In the genomic region with DNA sequence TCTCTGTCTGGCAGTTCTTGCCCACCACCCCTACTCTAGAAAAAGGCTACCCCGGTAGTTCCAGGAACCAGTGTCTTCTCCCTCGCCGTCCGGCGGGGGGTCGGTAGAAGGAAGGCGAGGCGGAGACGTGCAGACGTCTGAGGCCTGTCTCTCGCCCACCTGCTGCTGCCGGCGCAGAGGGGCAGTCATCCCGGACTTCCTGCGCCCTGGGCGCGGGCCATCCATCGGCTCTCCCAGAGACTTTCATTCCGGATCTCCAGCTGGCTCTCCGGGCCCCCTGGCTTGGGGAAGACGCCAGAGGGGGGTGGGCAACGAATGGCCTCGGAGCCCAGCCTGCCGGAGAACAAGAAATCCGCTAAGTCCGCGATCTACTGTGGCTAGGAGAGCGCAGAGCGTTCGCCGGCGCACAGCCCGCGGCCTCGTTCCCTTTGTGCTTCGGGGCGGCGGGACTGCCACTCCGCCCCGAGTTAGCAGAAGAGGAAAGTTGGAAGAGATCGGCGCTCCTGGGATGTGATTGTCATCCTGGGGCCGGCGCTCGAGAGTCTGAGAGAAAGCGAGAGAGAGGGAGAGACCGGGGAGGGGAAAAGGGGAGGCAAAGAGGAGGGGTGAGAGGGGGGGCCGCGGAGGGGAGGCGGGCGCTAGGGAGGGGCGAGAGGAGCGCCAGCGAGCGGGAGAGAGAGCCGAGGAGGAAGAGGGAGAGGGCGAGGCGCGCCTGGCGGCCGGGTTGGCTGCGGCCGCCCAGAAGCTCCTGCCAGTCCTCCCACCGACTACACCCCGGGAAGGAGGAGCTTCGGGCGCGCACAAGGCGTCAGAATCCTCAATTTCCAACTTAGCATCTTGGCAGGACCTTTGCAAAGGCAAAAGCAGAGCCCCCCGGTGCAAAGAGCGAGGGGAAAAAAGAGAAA, we compare ENCODE assay signal across 8 cellular contexts. TPM values are rescaled to one million over a fixed set of nuclear protein-coding genes. Genes with fewer than 3 reads are reported as not detected.
A peak's percentile ranks its signal among the peaks of the same experiment; 100 is the strongest.
DNase-seq lines count a peak whose midpoint lies in the region; ATAC-seq and TF ChIP-seq lines count a peak whose summit lies in the region.

A gene (plus strand): TSS at position 832 of the 905 bp plus-strand sequence. CDS start 334 bp downstream, outside the sequence.

- H3K27ac ChIP-seq in HL-60 (replicated peaks) (peak within 1 kb of the TSS; percentile 86), upper lobe of right lung (peak within 1 kb of the TSS; percentile 89)

- peak within 1 kb of the TSS; percentile 90 for H3K4me3 Mint-ChIP-seq in natural killer cell

- H3K36me3 Mint-ChIP-seq in natural killer cell = peaks cover 14% of the 10 kb centered on the region

- no peaks in the 10 kb centered on the region for H3K36me3 ChIP-seq in upper lobe of right lung

- peaks cover 23 to 37% of the 10 kb centered on the region in 2 donors for H3K4me1 Mint-ChIP-seq in natural killer cell

- intact Hi-C loops in natural killer cell (cut with micrococcal nuclease) (no loop called here), upper lobe of right lung (cut with DNase I) (no loop called here)

- peaks cover 14% of the 10 kb centered on the region for H3K4me1 ChIP-seq in upper lobe of right lung

- peak within 1 kb of the TSS; percentile 47 to 81 for H3K27ac Mint-ChIP-seq in natural killer cell

- no peaks in the 10 kb centered on the region for H3K9me3 ChIP-seq in upper lobe of right lung

- DNase-seq in DMS 273 (lab: John Stamatoyannopoulos, UW; ENCODE audit: unreplicated experiment) (peak; percentile 98), HL-60 (ENCODE audit: low read depth in 1 of 2, low spot score in 1 of 2) (peak; percentile 87 to 94), NCI-H69 (lab: John Stamatoyannopoulos, UW) (peak; percentile 88), fibroblast of the aortic adventitia (ENCODE audit: low read depth) (peak; percentile 96), natural killer cell (no peak), upper lobe of right lung (peak; percentile 96)
- DNase-seq in activated T-cell treated with anti-CD3 and anti-CD28 coated beads, Interleukin-2, amount 50 U/mL, for 1 hour = peak; percentile 33

- peak within 1 kb of the TSS; percentile 59 for H3K4me3 ChIP-seq in HL-60 (replicated peaks; ENCODE audit: insufficient read depth, low read length)
- peak within 1 kb of the TSS; percentile 84 for H3K4me3 ChIP-seq in fibroblast of the aortic adventitia (ENCODE audit: low read depth, low read length)
- H3K4me3 ChIP-seq in upper lobe of right lung = peak within 1 kb of the TSS; percentile 67

- TF ChIP-seq CTCF in HL-60 (IDR thresholded peaks at IDR 0.05; ENCODE audit: insufficient read depth, low read length) (no peak), fibroblast of the aortic adventitia (IDR thresholded peaks at IDR 0.05; ENCODE audit: insufficient read depth, low read length) (peak; percentile 33), natural killer cell (IDR thresholded peaks at IDR 0.05) (no peak), upper lobe of right lung (IDR thresholded peaks at IDR 0.05) (peak; percentile 8)

- H3K9me3 Mint-ChIP-seq in natural killer cell = peaks cover 0 to 2% of the 10 kb centered on the region in 2 donors

- H3K27me3 Mint-ChIP-seq in natural killer cell (ENCODE audit: low read depth in 2 of 2) = peaks cover 55 to 58% of the 10 kb centered on the region in 2 donors

- ATAC-seq in natural killer cell (no peak), upper lobe of right lung (peak; percentile 79), GM19455 (IDR thresholded peaks at IDR 0.05; ENCODE audit: unreplicated experiment) (no peak)

- H3K27me3 ChIP-seq in HL-60 (ENCODE audit: insufficient read depth, poor library complexity, severe bottlenecking) = no peaks in the 10 kb centered on the region
- H3K27me3 ChIP-seq in upper lobe of right lung = peaks cover 71% of the 10 kb centered on the region

RNA-seq across cellular contexts. Expression of the gene that starts here (rescaled TPM):
- 0.27 and 2.5 TPM in 2 replicates for total RNA-seq in fibroblast of the aortic adventitia (ENCODE audit: low replicate concordance)
- not detected for total RNA-seq in natural killer cell
- total RNA-seq in upper lobe of right lung = 23.3 TPM

Comparison
In these comparisons a context has a peak if more than half of its experiments do, and no peak if none do; other contexts are left out.
1. CTCF ChIP-seq: peak in fibroblast of the aortic adventitia (single experiment) and upper lobe of right lung (single experiment); none in HL-60 (single experiment) and natural killer cell (single experiment).
2. Peak in every context shown above with its lines, with median percentiles within 50 percentile points of each other: H3K4me3 ChIP-seq.